40 cellular contexts compared by ENCODE assay signal in the genomic region with DNA sequence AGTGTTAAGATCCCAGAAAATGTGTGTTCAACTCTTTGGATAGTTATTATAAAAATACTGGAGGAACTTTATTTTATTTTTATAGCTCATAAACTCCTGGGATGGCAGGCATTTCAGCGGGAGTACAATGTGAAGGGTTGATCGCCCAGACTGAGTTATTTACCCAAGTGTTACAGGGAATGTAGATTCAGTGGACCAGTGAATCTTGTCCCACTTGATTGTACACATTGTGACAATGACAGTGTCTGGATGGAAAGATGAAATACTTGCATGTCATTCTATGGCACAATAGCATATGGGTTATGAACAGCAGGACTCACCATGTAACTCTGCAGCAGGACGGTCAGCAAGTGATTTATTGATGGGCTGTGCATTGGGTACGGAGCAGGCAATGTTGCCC. TPM values are rescaled to one million over a fixed set of nuclear protein-coding genes. Genes with fewer than 3 reads are reported as not detected.
"Had no signal": no experiment of that assay in that cellular context is flagged by ENCODE, and none has a peak within 500 bp of the region (broad histone marks: within the 10 kb centered on the region; RNA-seq: fewer than 3 reads in every experiment).

No MANE protein-coding gene starts in this region.

- H3K4me1 Mint-ChIP-seq: activated CD4-positive, alpha-beta memory T cell treated with anti-CD3 and anti-CD28 coated beads, Interleukin-2, amount 10 ng/mL, durations not matched to agents 7 days and 5 days; activated CD4-positive, alpha-beta T cell treated with anti-CD3 and anti-CD28 coated beads for 36 hours; activated CD4-positive, alpha-beta T cell treated with anti-CD3 and anti-CD28 coated beads, Interleukin-2, amount 10 ng/mL, durations not matched to agents 7 days and 5 days; activated CD8-positive, alpha-beta memory T cell treated with anti-CD3 and anti-CD28 coated beads, Interleukin-2, amount 10 ng/mL, durations not matched to agents 7 days and 5 days; activated naive CD8-positive, alpha-beta T cell treated with anti-CD3 and anti-CD28 coated beads for 36 hours; activated T-helper 17 cell treated with anti-CD3 and anti-CD28 coated beads, Interleukin-2, amount 50 U/mL, for 72 hours had no signal

- H3K4me3 Mint-ChIP-seq: activated CD4-positive, alpha-beta memory T cell treated with anti-CD3 and anti-CD28 coated beads, Interleukin-2, amount 10 ng/mL, durations not matched to agents 7 days and 5 days; activated CD4-positive, alpha-beta T cell treated with anti-CD3 and anti-CD28 coated beads for 36 hours; activated CD4-positive, alpha-beta T cell treated with anti-CD3 and anti-CD28 coated beads, Interleukin-2, amount 10 ng/mL, durations not matched to agents 7 days and 5 days; activated CD8-positive, alpha-beta memory T cell treated with anti-CD3 and anti-CD28 coated beads, Interleukin-2, amount 10 ng/mL, durations not matched to agents 7 days and 5 days; activated CD8-positive, alpha-beta T cell treated with anti-CD3 and anti-CD28 coated beads, Interleukin-2, amount 10 ng/mL, durations not matched to agents 7 days and 5 days; activated naive CD4-positive, alpha-beta T cell treated with anti-CD3 and anti-CD28 coated beads for 36 hours; activated naive CD8-positive, alpha-beta T cell treated with anti-CD3 and anti-CD28 coated beads for 36 hours; activated T-cell treated with anti-CD3 and anti-CD28 coated beads, Interleukin-2, amount 50 U/mL, for 4 hours; activated T-cell treated with anti-CD3 and anti-CD28 coated beads, Interleukin-2, amount 50 U/mL, for 72 hours; activated T-helper 1 cell treated with anti-CD3 and anti-CD28 coated beads, Interleukin-12 subunit alpha, Interleukin-12 subunit beta, Interleukin-2, Interleukin-4 antibody, amounts not matched to agents 30 ng/mL and 10 ng/mL and 1 ng/mL, durations not matched to agents 14 hours and 24 hours and 36 hours; activated T-helper 17 cell treated with anti-CD3 and anti-CD28 coated beads, Interleukin-2, amount 50 U/mL, for 72 hours; T-helper 1 cell treated with Interleukin-12 subunit alpha and Interleukin-12 subunit beta and Interleukin-4 antibody, amounts not matched to agents 30 μg/mL and 1 μg/mL, for 36 hours; T-helper 2 cell treated with Interferon-gamma antibody and Interleukin-4, amounts not matched to agents 5 μg/mL and 100 μg/mL, for 36 hours; WTC11 had no signal

- H3K4me3 ChIP-seq: adrenal gland, body of pancreas, breast epithelium had no signal

- H3K27ac ChIP-seq: adrenal gland, body of pancreas, brain microvascular endothelial cell, breast epithelium, WERI-Rb-1 had no signal

- H3K36me3 Mint-ChIP-seq: activated CD8-positive, alpha-beta memory T cell treated with anti-CD3 and anti-CD28 coated beads, Interleukin-2, amount 10 ng/mL, durations not matched to agents 7 days and 5 days; activated naive CD4-positive, alpha-beta T cell treated with anti-CD3 and anti-CD28 coated beads, Interleukin-2, amount 50 U/mL, for 72 hours; activated naive CD8-positive, alpha-beta T cell treated with anti-CD3 and anti-CD28 coated beads for 36 hours; WTC11 had no signal

- H3K9me3 Mint-ChIP-seq: activated CD4-positive, alpha-beta memory T cell treated with anti-CD3 and anti-CD28 coated beads, Interleukin-2, amount 10 ng/mL, durations not matched to agents 7 days and 5 days; activated CD4-positive, alpha-beta T cell treated with anti-CD3 and anti-CD28 coated beads, Interleukin-2, amount 10 ng/mL, durations not matched to agents 7 days and 5 days; activated naive CD4-positive, alpha-beta T cell treated with anti-CD3 and anti-CD28 coated beads for 36 hours; activated naive CD4-positive, alpha-beta T cell treated with anti-CD3 and anti-CD28 coated beads, Interleukin-2, amount 50 U/mL, for 72 hours; activated naive CD8-positive, alpha-beta T cell treated with anti-CD3 and anti-CD28 coated beads for 36 hours; activated T-cell treated with anti-CD3 and anti-CD28 coated beads, Interleukin-2, amount 50 U/mL, for 4 hours; activated T-cell treated with anti-CD3 and anti-CD28 coated beads, Interleukin-2, amount 50 U/mL, for 72 hours; activated T-helper 1 cell treated with anti-CD3 and anti-CD28 coated beads, Interleukin-12 subunit alpha, Interleukin-12 subunit beta, Interleukin-2, Interleukin-4 antibody, amounts not matched to agents 30 ng/mL and 10 ng/mL and 1 ng/mL, durations not matched to agents 14 hours and 24 hours and 36 hours; activated T-helper 17 cell treated with anti-CD3 and anti-CD28 coated beads, Interleukin-2, amount 50 U/mL, for 72 hours; T-helper 1 cell treated with Interleukin-12 subunit alpha and Interleukin-12 subunit beta and Interleukin-4 antibody, amounts not matched to agents 30 μg/mL and 1 μg/mL, for 36 hours; T-helper 2 cell treated with Interferon-gamma antibody and Interleukin-4, amounts not matched to agents 5 μg/mL and 100 μg/mL, for 36 hours; WTC11 had no signal

- H3K27ac Mint-ChIP-seq: activated CD4-positive, alpha-beta memory T cell treated with anti-CD3 and anti-CD28 coated beads, Interleukin-2, amount 10 ng/mL, durations not matched to agents 7 days and 5 days; activated CD4-positive, alpha-beta T cell treated with anti-CD3 and anti-CD28 coated beads for 36 hours; activated CD4-positive, alpha-beta T cell treated with anti-CD3 and anti-CD28 coated beads, Interleukin-2, amount 10 ng/mL, durations not matched to agents 7 days and 5 days; activated CD8-positive, alpha-beta memory T cell treated with anti-CD3 and anti-CD28 coated beads, Interleukin-2, amount 10 ng/mL, durations not matched to agents 7 days and 5 days; activated CD8-positive, alpha-beta T cell treated with anti-CD3 and anti-CD28 coated beads, Interleukin-2, amount 10 ng/mL, durations not matched to agents 7 days and 5 days; activated naive CD4-positive, alpha-beta T cell treated with anti-CD3 and anti-CD28 coated beads for 36 hours; activated naive CD4-positive, alpha-beta T cell treated with anti-CD3 and anti-CD28 coated beads, Interleukin-2, amount 50 U/mL, for 72 hours; activated naive CD8-positive, alpha-beta T cell treated with anti-CD3 and anti-CD28 coated beads for 36 hours; activated T-cell treated with anti-CD3 and anti-CD28 coated beads, Interleukin-2, amount 50 U/mL, for 72 hours; activated T-helper 1 cell treated with anti-CD3 and anti-CD28 coated beads, Interleukin-12 subunit alpha, Interleukin-12 subunit beta, Interleukin-2, Interleukin-4 antibody, amounts not matched to agents 30 ng/mL and 10 ng/mL and 1 ng/mL, durations not matched to agents 14 hours and 24 hours and 36 hours; activated T-helper 17 cell treated with anti-CD3 and anti-CD28 coated beads, Interleukin-2, amount 50 U/mL, for 72 hours; T-helper 1 cell treated with Interleukin-12 subunit alpha and Interleukin-12 subunit beta and Interleukin-4 antibody, amounts not matched to agents 30 μg/mL and 1 μg/mL, for 36 hours; T-helper 2 cell treated with Interferon-gamma antibody and Interleukin-4, amounts not matched to agents 5 μg/mL and 100 μg/mL, for 36 hours; WTC11 had no signal

- H3K4me1 ChIP-seq: adrenal gland had no signal

- H3K27me3 ChIP-seq: adrenal gland, body of pancreas, brain microvascular endothelial cell, breast epithelium had no signal

- H3K36me3 ChIP-seq: adrenal gland, brain microvascular endothelial cell, breast epithelium, WERI-Rb-1 had no signal

- ATAC-seq: activated CD4-positive, alpha-beta T cell treated with anti-CD3 and anti-CD28 coated beads for 36 hours; activated CD4-positive, CD25-positive, alpha-beta regulatory T cell treated with anti-CD3 and anti-CD28 coated beads, Interleukin-2, amount 50 U/mL, for 24 hours; activated CD8-positive, alpha-beta memory T cell treated with anti-CD3 and anti-CD28 coated beads, Interleukin-2, amount 10 ng/mL, durations not matched to agents 7 days and 5 days; activated CD8-positive, alpha-beta T cell treated with anti-CD3 and anti-CD28 coated beads, Interleukin-2, amount 10 ng/mL, durations not matched to agents 7 days and 5 days; activated naive CD4-positive, alpha-beta T cell treated with anti-CD3 and anti-CD28 coated beads, Interleukin-2, amount 50 U/mL, for 72 hours; activated T-cell treated with anti-CD3 and anti-CD28 coated beads, Interleukin-2, amount 50 U/mL, for 4 hours; activated T-cell treated with anti-CD3 and anti-CD28 coated beads, Interleukin-2, amount 50 U/mL, for 72 hours; activated T-helper 17 cell treated with anti-CD3 and anti-CD28 coated beads, Interleukin-2, amount 50 U/mL, for 72 hours; body of pancreas; WTC11 had no signal

- DNase-seq: activated CD4-positive, alpha-beta memory T cell treated with anti-CD3 and anti-CD28 coated beads, Interleukin-2, amount 10 ng/mL, durations not matched to agents 7 days and 5 days; activated CD4-positive, alpha-beta T cell treated with anti-CD3 and anti-CD28 coated beads for 1 hour; activated CD4-positive, alpha-beta T cell treated with anti-CD3 and anti-CD28 coated beads for 36 hours; activated CD4-positive, alpha-beta T cell treated with anti-CD3 and anti-CD28 coated beads for 48 hours; activated CD4-positive, alpha-beta T cell treated with anti-CD3 and anti-CD28 coated beads, Interleukin-2, amount 10 ng/mL, durations not matched to agents 7 days and 5 days; activated CD4-positive, alpha-beta T cell treated with anti-CD3 and anti-CD28 coated beads, Interleukin-2, amount 50 U/mL, for 48 hours; activated CD4-positive, CD25-positive, alpha-beta regulatory T cell; activated CD8-positive, alpha-beta memory T cell treated with anti-CD3 and anti-CD28 coated beads for 24 hours; activated CD8-positive, alpha-beta memory T cell treated with anti-CD3 and anti-CD28 coated beads, Interleukin-2, amount 10 ng/mL, durations not matched to agents 7 days and 5 days; activated CD8-positive, alpha-beta T cell treated with anti-CD3 and anti-CD28 coated beads, Interleukin-2, amount 10 ng/mL, durations not matched to agents 7 days and 5 days; activated effector memory CD4-positive, alpha-beta T cell treated with anti-CD3 and anti-CD28 coated beads, Interleukin-2, amount 50 U/mL, for 16 hours; activated gamma-delta T cell treated with Interleukin-2 at 50 U/mL for 16 hours; activated naive CD4-positive, alpha-beta T cell; activated naive CD4-positive, alpha-beta T cell treated with anti-CD3 and anti-CD28 coated beads for 36 hours; activated naive CD4-positive, alpha-beta T cell treated with anti-CD3 and anti-CD28 coated beads, Interleukin-2, amount 50 U/mL, for 16 hours; activated naive CD8-positive, alpha-beta T cell treated with anti-CD3 and anti-CD28 coated beads for 36 hours; activated T-cell treated with anti-CD3 and anti-CD28 coated beads for 4 hours; activated T-cell treated with anti-CD3 and anti-CD28 coated beads, Interleukin-2, amount 50 U/mL, for 1 hour; activated T-cell treated with anti-CD3 and anti-CD28 coated beads, Interleukin-2, amount 50 U/mL, for 4 hours; activated T-cell treated with anti-CD3 and anti-CD28 coated beads, Interleukin-2, amount 50 U/mL, for 72 hours; adrenal gland; amniotic stem cell; aorta; body of pancreas; brain microvascular endothelial cell; central memory CD4-positive, alpha-beta T cell; SW 1271; T-helper 1 cell; T-helper 2 cell; T-helper 9 cell; WERI-Rb-1 had no signal

- H3K9me3 ChIP-seq: adrenal gland, body of pancreas, breast epithelium had no signal

- H3K27me3 Mint-ChIP-seq: activated CD4-positive, alpha-beta memory T cell treated with anti-CD3 and anti-CD28 coated beads, Interleukin-2, amount 10 ng/mL, durations not matched to agents 7 days and 5 days; activated CD4-positive, alpha-beta T cell treated with anti-CD3 and anti-CD28 coated beads, Interleukin-2, amount 10 ng/mL, durations not matched to agents 7 days and 5 days; activated naive CD8-positive, alpha-beta T cell treated with anti-CD3 and anti-CD28 coated beads for 36 hours had no signal

RNA-seq across cellular contexts. Expression of a gene that starts 20.3 kb away (rescaled TPM):
- total RNA-seq: activated CD4-positive, alpha-beta memory T cell treated with anti-CD3 and anti-CD28 coated beads, Interleukin-2, amount 10 ng/mL, durations not matched to agents 7 days and 5 days; activated CD4-positive, alpha-beta T cell treated with anti-CD3 and anti-CD28 coated beads for 36 hours; activated CD4-positive, alpha-beta T cell treated with anti-CD3 and anti-CD28 coated beads, Interleukin-2, amount 10 ng/mL, durations not matched to agents 7 days and 5 days; activated CD8-positive, alpha-beta memory T cell treated with anti-CD3 and anti-CD28 coated beads, Interleukin-2, amount 10 ng/mL, durations not matched to agents 7 days and 5 days; activated CD8-positive, alpha-beta T cell treated with anti-CD3 and anti-CD28 coated beads, Interleukin-2, amount 10 ng/mL, durations not matched to agents 7 days and 5 days; activated naive CD4-positive, alpha-beta T cell treated with anti-CD3 and anti-CD28 coated beads for 36 hours; activated naive CD4-positive, alpha-beta T cell treated with anti-CD3 and anti-CD28 coated beads, Interleukin-2, amount 50 U/mL, for 72 hours; activated naive CD8-positive, alpha-beta T cell treated with anti-CD3 and anti-CD28 coated beads for 36 hours; activated T-cell treated with anti-CD3 and anti-CD28 coated beads, Interleukin-2, amount 50 U/mL, for 72 hours; activated T-helper 1 cell treated with anti-CD3 and anti-CD28 coated beads, Interleukin-12 subunit alpha, Interleukin-12 subunit beta, Interleukin-2, Interleukin-4 antibody, amounts not matched to agents 30 ng/mL and 10 ng/mL and 1 ng/mL, durations not matched to agents 14 hours and 24 hours and 36 hours; activated T-helper 17 cell treated with anti-CD3 and anti-CD28 coated beads, Interleukin-2, amount 50 U/mL, for 72 hours; astrocyte had no signal
